1 cellular context compared by ENCODE assay signal in the genomic region with DNA sequence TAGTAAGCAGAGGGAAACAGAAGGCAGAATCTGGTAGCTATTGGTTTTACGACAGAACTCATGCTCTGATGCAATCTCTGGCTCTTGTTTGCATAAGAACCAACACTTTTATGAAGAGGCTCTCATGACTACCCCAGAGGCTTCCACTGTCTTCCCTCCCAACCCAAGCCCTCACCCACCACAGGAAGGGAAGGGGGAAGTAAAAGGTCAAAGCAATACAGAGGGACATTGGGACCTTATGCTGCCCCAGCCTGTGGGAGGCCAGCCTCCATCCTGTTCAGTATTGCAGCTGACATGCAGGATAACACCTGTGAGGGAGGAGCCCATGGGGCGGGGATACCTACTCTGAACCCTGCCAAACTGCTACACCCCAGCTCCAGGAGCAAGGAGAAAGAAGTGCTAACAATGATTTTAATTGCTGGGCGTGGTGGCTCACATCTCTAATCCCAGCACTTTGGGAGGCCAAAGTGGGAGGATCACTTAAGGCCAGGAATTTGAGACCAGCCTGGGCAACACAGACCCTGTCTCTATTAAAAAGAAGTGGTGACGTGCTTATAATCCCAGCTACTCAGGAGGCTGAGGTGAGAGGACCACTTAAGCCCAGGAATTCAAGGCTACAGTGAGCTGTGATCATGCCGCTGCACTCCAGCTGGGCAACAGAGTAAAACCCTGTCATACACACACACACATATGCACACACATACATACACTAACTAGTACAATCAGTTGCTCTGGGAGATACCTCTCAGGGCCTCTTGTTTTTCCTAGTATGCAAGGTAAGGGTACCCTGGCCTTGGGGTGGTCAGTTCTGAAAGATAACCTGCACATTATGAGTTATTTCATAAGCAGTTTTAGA.
TF ChIP-seq lines count a peak whose summit lies in the region.

No MANE protein-coding gene starts in this region.

TF ChIP-seq in HepG2, 621 proteins besides CTCF, POLR2A, EP300 and RAD21 (continued from another document and continues in another):
- TF ChIP-seq, protein P1, sequence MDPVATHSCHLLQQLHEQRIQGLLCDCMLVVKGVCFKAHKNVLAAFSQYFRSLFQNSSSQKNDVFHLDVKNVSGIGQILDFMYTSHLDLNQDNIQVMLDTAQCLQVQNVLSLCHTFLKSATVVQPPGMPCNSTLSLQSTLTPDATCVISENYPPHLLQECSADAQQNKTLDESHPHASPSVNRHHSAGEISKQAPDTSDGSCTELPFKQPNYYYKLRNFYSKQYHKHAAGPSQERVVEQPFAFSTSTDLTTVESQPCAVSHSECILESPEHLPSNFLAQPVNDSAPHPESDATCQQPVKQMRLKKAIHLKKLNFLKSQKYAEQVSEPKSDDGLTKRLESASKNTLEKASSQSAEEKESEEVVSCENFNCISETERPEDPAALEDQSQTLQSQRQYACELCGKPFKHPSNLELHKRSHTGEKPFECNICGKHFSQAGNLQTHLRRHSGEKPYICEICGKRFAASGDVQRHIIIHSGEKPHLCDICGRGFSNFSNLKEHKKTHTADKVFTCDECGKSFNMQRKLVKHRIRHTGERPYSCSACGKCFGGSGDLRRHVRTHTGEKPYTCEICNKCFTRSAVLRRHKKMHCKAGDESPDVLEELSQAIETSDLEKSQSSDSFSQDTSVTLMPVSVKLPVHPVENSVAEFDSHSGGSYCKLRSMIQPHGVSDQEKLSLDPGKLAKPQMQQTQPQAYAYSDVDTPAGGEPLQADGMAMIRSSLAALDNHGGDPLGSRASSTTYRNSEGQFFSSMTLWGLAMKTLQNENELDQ (CRISPR knock-in tag; IDR thresholded peaks at IDR 0.05; ENCODE audit: borderline replicate concordance): no peak
- no peak for TF ChIP-seq ZNF557 (CRISPR knock-in tag; IDR thresholded peaks at IDR 0.05)
- no peak for TF ChIP-seq RFX5 (IDR thresholded peaks at IDR 0.05; ENCODE audit: low read depth, low read length)
- TF ChIP-seq ZBTB1 (CRISPR knock-in tag; IDR thresholded peaks at IDR 0.05; ENCODE audit: borderline replicate concordance): no peak
- no peak for TF ChIP-seq BHLHE40 (IDR thresholded peaks at IDR 0.05; ENCODE audit: low read length)
- no peak for TF ChIP-seq RNF2 (conservative IDR thresholded peaks at IDR 0.05; ENCODE audit: low read depth)
- TF ChIP-seq, protein P2, sequence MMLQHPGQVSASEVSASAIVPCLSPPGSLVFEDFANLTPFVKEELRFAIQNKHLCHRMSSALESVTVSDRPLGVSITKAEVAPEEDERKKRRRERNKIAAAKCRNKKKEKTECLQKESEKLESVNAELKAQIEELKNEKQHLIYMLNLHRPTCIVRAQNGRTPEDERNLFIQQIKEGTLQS (CRISPR knock-in tag; IDR thresholded peaks at IDR 0.05): peak; percentile 58; the same call in 1 of the 2 replicates
- TF ChIP-seq ZFYVE20 (CRISPR knock-in tag; IDR thresholded peaks at IDR 0.05; ENCODE audit: borderline replicate concordance, low read depth): no peak
- TF ChIP-seq, protein P3, sequence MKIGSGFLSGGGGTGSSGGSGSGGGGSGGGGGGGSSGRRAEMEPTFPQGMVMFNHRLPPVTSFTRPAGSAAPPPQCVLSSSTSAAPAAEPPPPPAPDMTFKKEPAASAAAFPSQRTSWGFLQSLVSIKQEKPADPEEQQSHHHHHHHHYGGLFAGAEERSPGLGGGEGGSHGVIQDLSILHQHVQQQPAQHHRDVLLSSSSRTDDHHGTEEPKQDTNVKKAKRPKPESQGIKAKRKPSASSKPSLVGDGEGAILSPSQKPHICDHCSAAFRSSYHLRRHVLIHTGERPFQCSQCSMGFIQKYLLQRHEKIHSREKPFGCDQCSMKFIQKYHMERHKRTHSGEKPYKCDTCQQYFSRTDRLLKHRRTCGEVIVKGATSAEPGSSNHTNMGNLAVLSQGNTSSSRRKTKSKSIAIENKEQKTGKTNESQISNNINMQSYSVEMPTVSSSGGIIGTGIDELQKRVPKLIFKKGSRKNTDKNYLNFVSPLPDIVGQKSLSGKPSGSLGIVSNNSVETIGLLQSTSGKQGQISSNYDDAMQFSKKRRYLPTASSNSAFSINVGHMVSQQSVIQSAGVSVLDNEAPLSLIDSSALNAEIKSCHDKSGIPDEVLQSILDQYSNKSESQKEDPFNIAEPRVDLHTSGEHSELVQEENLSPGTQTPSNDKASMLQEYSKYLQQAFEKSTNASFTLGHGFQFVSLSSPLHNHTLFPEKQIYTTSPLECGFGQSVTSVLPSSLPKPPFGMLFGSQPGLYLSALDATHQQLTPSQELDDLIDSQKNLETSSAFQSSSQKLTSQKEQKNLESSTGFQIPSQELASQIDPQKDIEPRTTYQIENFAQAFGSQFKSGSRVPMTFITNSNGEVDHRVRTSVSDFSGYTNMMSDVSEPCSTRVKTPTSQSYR (CRISPR knock-in tag; IDR thresholded peaks at IDR 0.05; ENCODE audit: borderline replicate concordance): peak; percentile 51; the same call in 1 of the 2 replicates
- TF ChIP-seq, protein P4, sequence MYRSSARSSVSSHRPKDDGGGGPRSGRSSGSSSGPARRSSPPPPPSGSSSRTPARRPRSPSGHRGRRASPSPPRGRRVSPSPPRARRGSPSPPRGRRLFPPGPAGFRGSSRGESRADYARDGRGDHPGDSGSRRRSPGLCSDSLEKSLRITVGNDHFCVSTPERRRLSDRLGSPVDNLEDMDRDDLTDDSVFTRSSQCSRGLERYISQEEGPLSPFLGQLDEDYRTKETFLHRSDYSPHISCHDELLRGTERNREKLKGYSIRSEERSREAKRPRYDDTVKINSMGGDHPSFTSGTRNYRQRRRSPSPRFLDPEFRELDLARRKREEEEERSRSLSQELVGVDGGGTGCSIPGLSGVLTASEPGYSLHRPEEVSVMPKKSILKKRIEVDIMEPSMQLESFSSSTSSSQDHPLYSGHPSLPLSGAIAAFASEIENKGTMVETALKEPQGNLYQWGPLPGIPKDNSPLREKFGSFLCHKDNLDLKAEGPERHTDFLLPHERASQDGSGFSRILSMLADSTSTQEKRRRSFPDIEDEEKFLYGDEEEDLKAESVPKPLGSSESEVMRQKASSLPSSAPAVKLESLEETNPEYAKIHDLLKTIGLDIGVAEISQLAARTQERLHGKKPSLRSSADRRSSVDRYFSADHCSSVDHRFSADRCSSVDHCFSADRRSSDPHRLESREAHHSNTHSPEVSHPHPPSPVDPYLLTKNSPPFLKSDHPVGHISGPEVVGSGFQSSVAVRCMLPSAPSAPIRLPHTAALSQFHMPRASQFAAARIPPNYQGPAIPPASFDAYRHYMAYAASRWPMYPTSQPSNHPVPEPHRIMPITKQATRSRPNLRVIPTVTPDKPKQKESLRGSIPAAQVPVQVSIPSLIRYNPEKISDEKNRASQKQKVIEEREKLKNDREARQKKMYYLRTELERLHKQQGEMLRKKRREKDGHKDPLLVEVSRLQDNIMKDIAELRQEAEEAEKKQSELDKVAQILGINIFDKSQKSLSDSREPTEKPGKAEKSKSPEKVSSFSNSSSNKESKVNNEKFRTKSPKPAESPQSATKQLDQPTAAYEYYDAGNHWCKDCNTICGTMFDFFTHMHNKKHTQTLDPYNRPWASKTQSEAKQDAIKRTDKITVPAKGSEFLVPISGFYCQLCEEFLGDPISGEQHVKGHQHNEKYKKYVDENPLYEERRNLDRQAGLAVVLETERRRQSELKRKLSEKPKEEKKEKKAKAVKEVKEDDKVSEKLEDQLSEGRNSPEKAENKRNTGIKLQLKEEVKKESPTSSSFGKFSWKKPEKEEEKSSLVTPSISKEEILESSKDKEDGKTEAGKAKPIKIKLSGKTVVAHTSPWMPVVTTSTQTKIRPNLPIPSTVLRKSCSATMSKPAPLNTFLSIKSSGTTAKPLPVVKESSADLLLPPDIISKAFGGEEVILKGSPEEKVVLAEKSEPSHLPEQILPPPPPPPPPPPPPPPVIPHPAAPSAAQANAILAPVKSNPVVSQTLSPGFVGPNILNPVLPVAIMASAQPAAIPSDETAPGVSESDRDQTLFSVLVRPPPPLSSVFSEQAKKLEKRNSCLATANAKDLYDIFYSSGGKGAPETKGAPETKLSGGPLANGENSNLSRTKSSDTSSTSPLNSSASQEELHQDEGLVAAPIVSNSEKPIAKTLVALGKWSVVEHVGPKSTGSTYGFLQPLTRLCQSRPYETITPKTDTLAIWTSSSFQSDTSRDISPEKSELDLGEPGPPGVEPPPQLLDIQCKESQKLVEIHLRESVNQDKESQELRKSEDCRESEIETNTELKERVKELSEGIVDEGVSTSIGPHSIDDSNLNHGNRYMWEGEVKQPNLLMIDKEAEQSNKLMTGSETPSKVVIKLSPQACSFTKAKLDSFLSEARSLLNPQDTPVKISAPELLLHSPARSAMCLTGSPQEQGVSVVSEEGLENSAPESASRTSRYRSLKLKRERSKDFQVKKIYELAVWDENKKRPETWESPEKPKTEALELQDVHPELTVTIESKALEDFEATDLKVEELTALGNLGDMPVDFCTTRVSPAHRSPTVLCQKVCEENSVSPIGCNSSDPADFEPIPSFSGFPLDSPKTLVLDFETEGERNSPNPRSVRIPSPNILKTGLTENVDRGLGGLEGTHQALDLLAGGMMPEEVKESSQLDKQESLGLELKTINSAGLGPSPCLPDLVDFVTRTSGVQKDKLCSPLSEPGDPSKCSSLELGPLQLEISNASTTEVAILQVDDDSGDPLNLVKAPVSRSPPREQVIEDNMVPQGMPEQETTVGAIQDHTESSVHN (CRISPR knock-in tag; IDR thresholded peaks at IDR 0.05): no peak
- TF ChIP-seq, protein P5, sequence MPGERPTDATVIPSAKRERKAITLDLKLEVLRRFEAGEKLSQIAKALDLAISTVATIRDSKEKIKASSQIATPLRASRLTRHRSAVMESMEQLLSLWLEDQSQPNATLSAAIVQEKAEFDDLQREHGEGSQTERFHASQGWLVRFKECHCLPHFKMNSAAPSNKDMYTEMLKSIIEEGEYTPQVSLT (CRISPR knock-in tag; IDR thresholded peaks at IDR 0.05; ENCODE audit: borderline replicate concordance, low read depth): no peak
- TF ChIP-seq ZNF7 (CRISPR knock-in tag; IDR thresholded peaks at IDR 0.05): no peak
- TF ChIP-seq YEATS2 (CRISPR knock-in tag; IDR thresholded peaks at IDR 0.05; ENCODE audit: borderline replicate concordance): no peak
- TF ChIP-seq NPAS2 (CRISPR knock-in tag; IDR thresholded peaks at IDR 0.05; ENCODE audit: borderline replicate concordance): no peak
- TF ChIP-seq ZFP36 (IDR thresholded peaks at IDR 0.05; ENCODE audit: borderline replicate concordance, low read depth, low read length, partially characterized antibody): no peak
- TF ChIP-seq ISL2 (CRISPR knock-in tag; IDR thresholded peaks at IDR 0.05): 0 out of 2 replicates have a peak, but pooled peaks have one; percentile 16
- TF ChIP-seq, protein P6, sequence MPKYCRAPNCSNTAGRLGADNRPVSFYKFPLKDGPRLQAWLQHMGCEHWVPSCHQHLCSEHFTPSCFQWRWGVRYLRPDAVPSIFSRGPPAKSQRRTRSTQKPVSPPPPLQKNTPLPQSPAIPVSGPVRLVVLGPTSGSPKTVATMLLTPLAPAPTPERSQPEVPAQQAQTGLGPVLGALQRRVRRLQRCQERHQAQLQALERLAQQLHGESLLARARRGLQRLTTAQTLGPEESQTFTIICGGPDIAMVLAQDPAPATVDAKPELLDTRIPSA (CRISPR knock-in tag; IDR thresholded peaks at IDR 0.05; ENCODE audit: borderline replicate concordance): no peak
- no peak for TF ChIP-seq ARHGAP35 (CRISPR knock-in tag; IDR thresholded peaks at IDR 0.05; ENCODE audit: borderline replicate concordance)
- no peak for TF ChIP-seq TMF1 (CRISPR knock-in tag; IDR thresholded peaks at IDR 0.05; ENCODE audit: low read depth)
- TF ChIP-seq, protein P7, sequence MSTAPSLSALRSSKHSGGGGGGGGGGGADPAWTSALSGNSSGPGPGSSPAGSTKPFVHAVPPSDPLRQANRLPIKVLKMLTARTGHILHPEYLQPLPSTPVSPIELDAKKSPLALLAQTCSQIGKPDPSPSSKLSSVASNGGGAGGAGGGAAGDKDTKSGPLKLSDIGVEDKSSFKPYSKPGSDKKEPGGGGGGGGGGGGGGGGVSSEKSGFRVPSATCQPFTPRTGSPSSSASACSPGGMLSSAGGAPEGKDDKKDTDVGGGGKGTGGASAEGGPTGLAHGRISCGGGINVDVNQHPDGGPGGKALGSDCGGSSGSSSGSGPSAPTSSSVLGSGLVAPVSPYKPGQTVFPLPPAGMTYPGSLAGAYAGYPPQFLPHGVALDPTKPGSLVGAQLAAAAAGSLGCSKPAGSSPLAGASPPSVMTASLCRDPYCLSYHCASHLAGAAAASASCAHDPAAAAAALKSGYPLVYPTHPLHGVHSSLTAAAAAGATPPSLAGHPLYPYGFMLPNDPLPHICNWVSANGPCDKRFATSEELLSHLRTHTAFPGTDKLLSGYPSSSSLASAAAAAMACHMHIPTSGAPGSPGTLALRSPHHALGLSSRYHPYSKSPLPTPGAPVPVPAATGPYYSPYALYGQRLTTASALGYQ (CRISPR knock-in tag; IDR thresholded peaks at IDR 0.05): no peak
- TF ChIP-seq ZNF644 (CRISPR knock-in tag; IDR thresholded peaks at IDR 0.05; ENCODE audit: low read depth): peak; percentile 82; the same call in 1 of the 2 replicates
- no peak for TF ChIP-seq ZNF772 (CRISPR knock-in tag; IDR thresholded peaks at IDR 0.05)
- TF ChIP-seq, protein P8, sequence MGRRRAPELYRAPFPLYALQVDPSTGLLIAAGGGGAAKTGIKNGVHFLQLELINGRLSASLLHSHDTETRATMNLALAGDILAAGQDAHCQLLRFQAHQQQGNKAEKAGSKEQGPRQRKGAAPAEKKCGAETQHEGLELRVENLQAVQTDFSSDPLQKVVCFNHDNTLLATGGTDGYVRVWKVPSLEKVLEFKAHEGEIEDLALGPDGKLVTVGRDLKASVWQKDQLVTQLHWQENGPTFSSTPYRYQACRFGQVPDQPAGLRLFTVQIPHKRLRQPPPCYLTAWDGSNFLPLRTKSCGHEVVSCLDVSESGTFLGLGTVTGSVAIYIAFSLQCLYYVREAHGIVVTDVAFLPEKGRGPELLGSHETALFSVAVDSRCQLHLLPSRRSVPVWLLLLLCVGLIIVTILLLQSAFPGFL (CRISPR knock-in tag; IDR thresholded peaks at IDR 0.05): no peak
- peak; percentile 62; the same call in 1 of the 2 replicates for TF ChIP-seq HMG20B (CRISPR knock-in tag; conservative IDR thresholded peaks at IDR 0.05)
- TF ChIP-seq PTBP1 (IDR thresholded peaks at IDR 0.05; ENCODE audit: low read depth, low read length, poor library complexity, severe bottlenecking): no peak
- TF ChIP-seq ZFP41 (CRISPR knock-in tag; IDR thresholded peaks at IDR 0.05; ENCODE audit: borderline replicate concordance): no peak
- no peak for TF ChIP-seq NAIF1 (CRISPR knock-in tag; IDR thresholded peaks at IDR 0.05; ENCODE audit: borderline replicate concordance)
- no peak for TF ChIP-seq NFYB (CRISPR knock-in tag; IDR thresholded peaks at IDR 0.05)
- TF ChIP-seq GTF2F1 (IDR thresholded peaks at IDR 0.05; ENCODE audit: low read length): no peak
